Comparison of ENCODE assay signal across 12 cellular contexts in the genomic region with DNA sequence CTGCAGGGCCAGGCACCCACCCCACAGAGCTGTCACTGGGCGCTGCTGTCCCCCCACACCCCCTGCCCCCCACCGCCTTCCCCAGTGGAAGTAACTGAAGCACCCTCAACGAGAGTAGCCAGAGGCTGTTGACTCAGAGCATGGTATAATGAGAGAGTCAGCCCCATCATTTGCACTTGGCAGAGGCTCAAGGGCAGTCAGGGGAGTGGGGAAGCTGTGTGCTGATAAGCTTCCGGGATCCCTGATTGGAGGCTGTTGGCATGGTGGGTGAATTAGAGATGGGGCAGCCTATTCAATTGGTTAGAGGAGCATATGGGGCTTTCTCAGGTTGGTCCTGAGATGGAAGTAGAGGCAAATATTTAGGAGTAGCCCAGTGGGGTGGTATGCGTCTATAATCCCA.
DNase-seq lines count a peak whose midpoint lies in the region; ATAC-seq and TF ChIP-seq lines count a peak whose summit lies in the region.
"Had no signal": no experiment of that assay in that cellular context is flagged by ENCODE, and none has a peak within 500 bp of the region (broad histone marks: within the 10 kb centered on the region; RNA-seq: fewer than 3 reads in every experiment).

No MANE protein-coding gene starts in this region.

- no peak overlapping the region for H3K9ac ChIP-seq in MM.1S (ENCODE audit: low read length)

- H3K4me3 ChIP-seq in MM.1S (ENCODE audit: low read length) = no peak overlapping the region
- H3K4me3 ChIP-seq: prostate gland, vagina had no signal

- peak; percentile 63 for DNase-seq in DMS 273 (lab: John Stamatoyannopoulos, UW; ENCODE audit: unreplicated experiment)
- DNase-seq in NCI-H1105 treated with DMSO at 0.1 percent for 48 hours (lab: John Stamatoyannopoulos, UW) = peak; percentile 92
- peak; percentile 90 for DNase-seq in NCI-H748 (lab: John Stamatoyannopoulos, UW; ENCODE audit: unreplicated experiment)
- peak; percentile 68 for DNase-seq in astrocyte of the hippocampus (ENCODE audit: low read depth, low spot score)
- no peak for DNase-seq in activated CD4-positive, alpha-beta T cell treated with anti-CD3 and anti-CD28 coated beads for 4 hours
- DNase-seq in NCI-H524 treated with DMSO at 0.1 percent for 48 hours (lab: John Stamatoyannopoulos, UW) = no peak
- no peak for DNase-seq in MM.1S
- DNase-seq: Karpas-422, T-helper 2 cell had no signal

- H3K9me3 ChIP-seq in MM.1S (replicated peaks; ENCODE audit: insufficient read depth, low read length) = no peaks in the 10 kb centered on the region
- H3K9me3 ChIP-seq: prostate gland, vagina had no signal

- H4K20me1 ChIP-seq in MM.1S (ENCODE audit: insufficient read depth, low read length) = no peaks in the 10 kb centered on the region

- no peaks in the 10 kb centered on the region for H3K36me3 ChIP-seq in MM.1S (replicated peaks; ENCODE audit: insufficient read depth, low read length)
- H3K36me3 ChIP-seq: prostate gland, vagina had no signal

- TF ChIP-seq CTCF in MM.1S (IDR thresholded peaks at IDR 0.05; ENCODE audit: low read length) = no peak

- H3K27ac ChIP-seq in MM.1S (ENCODE audit: low read length) = no peak overlapping the region
- H3K27ac ChIP-seq: prostate gland, vagina had no signal

- no peak overlapping the region for H2AFZ ChIP-seq in MM.1S (ENCODE audit: low read length)

- no peaks in the 10 kb centered on the region for H3K9me2 ChIP-seq in MM.1S (replicated peaks; ENCODE audit: insufficient read depth, low read length)

- no peaks in the 10 kb centered on the region for H3K4me1 ChIP-seq in MM.1S (ENCODE audit: low read length)
- H3K4me1 ChIP-seq: prostate gland, vagina had no signal

- no peak overlapping the region for H3K4me2 ChIP-seq in MM.1S (ENCODE audit: low read depth, low read length)

- no peak for ATAC-seq in HG03565 (IDR thresholded peaks at IDR 0.05; ENCODE audit: unreplicated experiment)

- H3F3A ChIP-seq in MM.1S (ENCODE audit: insufficient read depth, low read length) = no peaks in the 10 kb centered on the region

- H3K79me2 ChIP-seq in MM.1S (ENCODE audit: low read length) = no peaks in the 10 kb centered on the region

- no peaks in the 10 kb centered on the region for H3K27me3 ChIP-seq in MM.1S (replicated peaks; ENCODE audit: insufficient read depth, low read length)
- H3K27me3 ChIP-seq: vagina had no signal

Comparison
In these comparisons a context has a peak if more than half of its experiments do, and no peak if none do; other contexts are left out.
1. DNase-seq: peak in DMS 273 (single experiment), NCI-H1105 treated with DMSO at 0.1 percent for 48 hours (single experiment), NCI-H748 (single experiment) and astrocyte of the hippocampus (single experiment); none in activated CD4-positive, alpha-beta T cell treated with anti-CD3 and anti-CD28 coated beads for 4 hours (0 of 2), NCI-H524 treated with DMSO at 0.1 percent for 48 hours (single experiment) and MM.1S (single experiment).